9 cellular contexts compared by ENCODE assay signal in genomic region chr10:97278491-97278989, GRCh38. TPM values are rescaled to one million over a fixed set of nuclear protein-coding genes. Genes with fewer than 3 reads are reported as not detected.
A peak's percentile ranks its signal among the peaks of the same experiment; 100 is the strongest.
DNase-seq lines count a peak whose midpoint lies in the region; ATAC-seq, FAIRE-seq and TF ChIP-seq lines count a peak whose summit lies in the region.
"Had no signal": no experiment of that assay in that cellular context is flagged by ENCODE, and none has a peak within 500 bp of the region (broad histone marks: within the 10 kb centered on the region; RNA-seq: fewer than 3 reads in every experiment).

No MANE protein-coding gene starts in this region.

- peak; percentile 41 for FAIRE-seq in TTC549 (lab: Jason Lieb, UNC)
- peak; percentile 33 for FAIRE-seq in frontal cortex (lab: Jason Lieb, UNC)
- FAIRE-seq: colon had no signal

- peak overlapping the region; percentile 1 for H3K4me3 ChIP-seq in psoas muscle

- H3K4me1 ChIP-seq in psoas muscle = peaks cover 17% of the 10 kb centered on the region

- H3K36me3 ChIP-seq in psoas muscle (ENCODE audit: insufficient read depth in 1 of 2, low read depth in 1 of 2) = no peaks in the 10 kb centered on the region

- no peak for DNase-seq in Right ventricle myocardium inferior (ENCODE audit: missing footprints)
- DNase-seq in cardiac septum (ENCODE audit: low spot score) = no peak
- peak; percentile 65 for DNase-seq in NCI-H1694 (lab: John Stamatoyannopoulos, UW)
- DNase-seq in frontal cortex (ENCODE audit: low spot score in 2 of 2) = peak in 1 of 2 donors; percentile 34
- no peak for DNase-seq in psoas muscle

- peak; percentile 77 for TF ChIP-seq CTCF in psoas muscle (IDR thresholded peaks at IDR 0.05)

- ATAC-seq in Right ventricle myocardium inferior (peak; percentile 88), psoas muscle (peak; percentile 78 to 96 (median 84)), GM18873 (IDR thresholded peaks at IDR 0.05; ENCODE audit: low FRiP score, unreplicated experiment) (no peak), HG03442 (IDR thresholded peaks at IDR 0.05; ENCODE audit: unreplicated experiment) (no peak)

- H3K9me3 ChIP-seq in psoas muscle = no peaks in the 10 kb centered on the region

- H3K27ac ChIP-seq in psoas muscle = peak overlapping the region; percentile 57

- no peaks in the 10 kb centered on the region for H3K27me3 ChIP-seq in psoas muscle (ENCODE audit: insufficient read depth in 3 of 3, low read length in 2 of 3)

- intact Hi-C loops in Right ventricle myocardium inferior (cut with DNase I) = loop anchor here (2.0 kb wide), 1 partner anchor 54 kb away; no protein-coding TSS in a partner anchor
- intact Hi-C loops in cardiac septum (cut with DNase I) = loop anchor here (2.0 kb wide), 1 partner anchor 54 kb away; no protein-coding TSS in a partner anchor
- intact Hi-C loops in psoas muscle (cut with DNase I) = loop anchor here (2.0 kb wide), 1 partner anchor 54 kb away; no protein-coding TSS in a partner anchor

RNA-seq across cellular contexts. Expression of gene ARHGAP19, which starts 13.9 kb away (rescaled TPM):
- total RNA-seq in Right ventricle myocardium inferior = 5.6 TPM
- 4.4 TPM for total RNA-seq in cardiac septum
- total RNA-seq in frontal cortex = 7.7 TPM
- total RNA-seq in psoas muscle = 1 to 10 TPM; 1.2 to 3.9 (median 1.8) TPM
- 1 to 10 TPM in 1 of 3 donors, under 1 TPM in 2; 0.77 to 1.8 (median 0.94) TPM for polyA plus RNA-seq in psoas muscle

RNA-seq across cellular contexts. Expression of gene FRAT1, which starts 40.5 kb away (rescaled TPM):
- 5.4 TPM for total RNA-seq in Right ventricle myocardium inferior
- 1.6 TPM for total RNA-seq in cardiac septum
- 4.9 TPM for total RNA-seq in frontal cortex
- 1 to 10 TPM; 1.2 to 3.4 (median 2.7) TPM for total RNA-seq in psoas muscle
- polyA plus RNA-seq in psoas muscle = 1 to 10 TPM in 2 of 3 donors, under 1 TPM in 1; 0.61 to 3.9 (median 1.6) TPM

RNA-seq across cellular contexts. Expression of gene FRAT2, which starts 56.0 kb away (rescaled TPM):
- total RNA-seq in Right ventricle myocardium inferior (9.1 TPM), cardiac septum (4.8 TPM), frontal cortex (17.1 TPM), psoas muscle (10 to 100 TPM in 1 of 4 donors, 1 to 10 TPM in 3; 5.3 to 11.1 (median 6.6) TPM)
- polyA plus RNA-seq in psoas muscle = 10 to 100 TPM in 2 of 3 donors, 1 to 10 TPM in 1; 3.2 to 28.4 (median 12.4) TPM

Comparison
In these comparisons a context has a peak if more than half of its experiments do, and no peak if none do; other contexts are left out.
1. ATAC-seq: peak in Right ventricle myocardium inferior (single experiment) and psoas muscle (4 of 4); none in GM18873 (single experiment) and HG03442 (single experiment).